In the genomic region with DNA sequence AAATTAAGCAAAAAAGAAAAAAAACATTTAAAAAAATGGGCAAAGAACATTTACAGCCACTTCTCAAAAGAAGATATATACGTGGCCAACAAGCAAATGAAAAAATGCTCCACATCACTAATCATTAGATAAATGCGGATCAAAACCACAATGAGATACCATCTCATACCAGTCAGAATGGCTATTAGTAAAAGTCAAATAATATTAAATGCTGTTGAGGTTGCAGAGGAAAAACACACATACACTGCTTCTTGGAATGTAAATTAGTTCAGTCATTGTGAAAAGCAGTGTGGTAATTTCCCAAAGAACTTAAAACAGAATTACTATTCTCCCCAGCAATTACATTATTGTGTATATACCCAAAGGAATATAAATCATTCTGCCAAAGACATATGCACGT, we compare ENCODE assay signal across 36 cellular contexts.
DNase-seq lines count a peak whose midpoint lies in the region; ATAC-seq, FAIRE-seq and TF ChIP-seq lines count a peak whose summit lies in the region.
"Had no signal": no experiment of that assay in that cellular context is flagged by ENCODE, and none has a peak within 500 bp of the region (broad histone marks: within the 10 kb centered on the region; RNA-seq: fewer than 3 reads in every experiment).

No MANE protein-coding gene starts in this region.

- no peaks in the 10 kb centered on the region for H3K36me3 Mint-ChIP-seq in astrocyte (ENCODE audit: low read depth, unreplicated experiment)
- H3K36me3 Mint-ChIP-seq: CD14-positive monocyte; CD4-positive, alpha-beta memory T cell; CD4-positive, CD25-positive, alpha-beta regulatory T cell; CD8-positive, alpha-beta memory T cell; CD8-positive, alpha-beta T cell had no signal

- H3F3A ChIP-seq in SK-N-SH (replicated peaks; ENCODE audit: insufficient read depth) (no peaks in the 10 kb centered on the region), GM23248 (ENCODE audit: insufficient read depth) (no peaks in the 10 kb centered on the region)

- no peak overlapping the region for H2AFZ ChIP-seq in SK-N-SH (ENCODE audit: low read depth)
- H2AFZ ChIP-seq in astrocyte (ENCODE audit: low read depth, low read length), result no peak overlapping the region
- H2AFZ ChIP-seq in GM23248, result no peak overlapping the region

- H4K20me1 ChIP-seq in SK-N-SH (ENCODE audit: insufficient read depth) (no peaks in the 10 kb centered on the region), astrocyte (ENCODE audit: insufficient read depth, low read length) (no peaks in the 10 kb centered on the region), GM23248 (ENCODE audit: insufficient read depth) (no peaks in the 10 kb centered on the region)
- H4K20me1 ChIP-seq: BLaER1; BLaER1 treated with 17β-estradiol and CSF1 and Interleukin-3, amounts not matched to agents 10 nM and 100 nM had no signal

- DNase-seq in SK-N-SH (no peak), amniotic epithelial cell (ENCODE audit: low read depth) (peak; percentile 26), astrocyte (ENCODE audit: low read depth) (peak; percentile 52), fibroblast of gingiva (ENCODE audit: low read depth) (peak; percentile 3), GM23248 (no peak)
- DNase-seq: 8988T; ACHN; AML-193; BE2C; C1 segment of cervical spinal cord; Caco-2; Calu3; CD4-positive, alpha-beta memory T cell; CD4-positive, alpha-beta T cell; CD4-positive, CD25-positive, alpha-beta regulatory T cell; CD8-positive, alpha-beta memory T cell; CD8-positive, alpha-beta T cell; COR-L47; DMS 273 treated with DMSO at 0.1 percent for 48 hours; DMS153; DMS79; DMS79 treated with DMSO at 0.1 percent for 48 hours; DND-41; EL had no signal

- no peaks in the 10 kb centered on the region for H3K4me1 Mint-ChIP-seq in astrocyte (ENCODE audit: low read depth, unreplicated experiment)
- H3K4me1 Mint-ChIP-seq: B cell; CD14-positive monocyte; CD4-positive, alpha-beta memory T cell; CD4-positive, CD25-positive, alpha-beta regulatory T cell; CD8-positive, alpha-beta memory T cell had no signal

- POLR2A ChIA-PET in SK-N-SH (lab: Yijun Ruan, JAX), result no interaction called here

- H3K9me3 Mint-ChIP-seq in astrocyte (ENCODE audit: unreplicated experiment), result peaks cover 6% of the 10 kb centered on the region

- H3K4me3 Mint-ChIP-seq in astrocyte (ENCODE audit: unreplicated experiment), result no peak overlapping the region
- H3K4me3 Mint-ChIP-seq: B cell; CD14-positive monocyte; CD4-positive, alpha-beta memory T cell; CD4-positive, alpha-beta T cell; CD4-positive, CD25-positive, alpha-beta regulatory T cell; CD8-positive, alpha-beta memory T cell; CD8-positive, alpha-beta T cell had no signal

- CTCF ChIA-PET in SK-N-SH (lab: Yijun Ruan, JAX), result no interaction called here

- ATAC-seq in SK-N-SH treated with all-trans-retinoic acid at 6 μM for 48 hours (peak; percentile 32; the same call in 1 of the 3 replicates), GM18873 (IDR thresholded peaks at IDR 0.05; ENCODE audit: low FRiP score, unreplicated experiment) (no peak), GM18502 (IDR thresholded peaks at IDR 0.05; ENCODE audit: poor library complexity, unreplicated experiment) (no peak)
- ATAC-seq: A549; CD8-positive, alpha-beta T cell had no signal

- no peaks in the 10 kb centered on the region for H3K9me3 ChIP-seq in SK-N-SH
- no peaks in the 10 kb centered on the region for H3K9me3 ChIP-seq in astrocyte (ENCODE audit: insufficient read depth, low read depth, low read length)
- no peaks in the 10 kb centered on the region for H3K9me3 ChIP-seq in GM23248 (ENCODE audit: low read depth)
- H3K9me3 ChIP-seq: A549, BE2C, BLaER1, Caco-2 had no signal

- in situ Hi-C loops in GM23248 (cut with MboI), result no loop called here

- H3K9me2 ChIP-seq in SK-N-SH (no peaks in the 10 kb centered on the region), GM23248 (ENCODE audit: insufficient read depth) (no peaks in the 10 kb centered on the region)

- H3K4me1 ChIP-seq in SK-N-SH (ENCODE audit: control insufficient read depth in 1 of 2, insufficient read depth in 2 of 2, low read depth in 1 of 2, low read length in 1 of 2), result no peaks in the 10 kb centered on the region
- H3K4me1 ChIP-seq in astrocyte (ENCODE audit: insufficient read depth, low read length), result no peaks in the 10 kb centered on the region
- no peaks in the 10 kb centered on the region for H3K4me1 ChIP-seq in GM23248 (ENCODE audit: insufficient read depth)
- H3K4me1 ChIP-seq: A549; BE2C; BLaER1; BLaER1 treated with 17β-estradiol and CSF1 and Interleukin-3, amounts not matched to agents 10 nM and 100 nM; Caco-2 had no signal

- FAIRE-seq in astrocyte (lab: Jason Lieb, UNC), result no peak
- FAIRE-seq: A204.1, A549, D721Med had no signal

- TF ChIP-seq CTCF in SK-N-SH (IDR thresholded peaks at IDR 0.05) (no peak), astrocyte (IDR thresholded peaks at IDR 0.05; ENCODE audit: insufficient read depth, low read depth, low read length) (no peak)

- no peak for TF ChIP-seq EP300 in SK-N-SH (IDR thresholded peaks at IDR 0.05; ENCODE audit: borderline replicate concordance in 1 of 2, low read depth in 1 of 2, low read length in 1 of 2)

- H3K36me3 ChIP-seq in SK-N-SH (replicated peaks in 1 of 2; ENCODE audit: control insufficient read depth in 1 of 2, insufficient read depth in 2 of 2, low read length in 1 of 2) (no peaks in the 10 kb centered on the region), astrocyte (ENCODE audit: insufficient read depth, low read length) (no peaks in the 10 kb centered on the region), GM23248 (ENCODE audit: low read depth) (no peaks in the 10 kb centered on the region)
- H3K36me3 ChIP-seq: BE2C; BLaER1; BLaER1 treated with 17β-estradiol and CSF1 and Interleukin-3, amounts not matched to agents 10 nM and 100 nM had no signal

- no peaks in the 10 kb centered on the region for H3K79me2 ChIP-seq in SK-N-SH (ENCODE audit: insufficient read depth)
- H3K79me2 ChIP-seq in astrocyte (ENCODE audit: insufficient read depth, low read length), result no peaks in the 10 kb centered on the region
- H3K79me2 ChIP-seq in GM23248 (ENCODE audit: insufficient read depth), result no peaks in the 10 kb centered on the region

- H3K9ac ChIP-seq in SK-N-SH (no peak overlapping the region), astrocyte (ENCODE audit: low read length) (no peak overlapping the region), GM23248 (no peak overlapping the region)
- H3K9ac ChIP-seq: BLaER1; BLaER1 treated with 17β-estradiol and CSF1 and Interleukin-3, amounts not matched to agents 10 nM and 100 nM had no signal

- H3K27ac ChIP-seq in SK-N-SH (ENCODE audit: low read depth in 2 of 2, low read length in 1 of 2) (0 out of 4 replicates have a peak overlapping the region, but pooled peaks of 1 of the 2 experiments have one; percentile 24), astrocyte (ENCODE audit: low read depth, low read length) (no peak overlapping the region), GM23248 (no peak overlapping the region)
- H3K27ac ChIP-seq: 22Rv1; A549; BLaER1; BLaER1 treated with 17β-estradiol and CSF1 and Interleukin-3, amounts not matched to agents 10 nM and 100 nM; C4-2B had no signal

- TF ChIP-seq RAD21 in SK-N-SH (IDR thresholded peaks at IDR 0.05; ENCODE audit: low read length), result no peak

- H3K27me3 ChIP-seq in SK-N-SH (ENCODE audit: insufficient read depth) (no peaks in the 10 kb centered on the region), astrocyte (ENCODE audit: insufficient read depth, low read length) (no peaks in the 10 kb centered on the region), GM23248 (replicated peaks; ENCODE audit: insufficient read depth) (no peaks in the 10 kb centered on the region)
- H3K27me3 ChIP-seq: BE2C; BLaER1; BLaER1 treated with 17β-estradiol and CSF1 and Interleukin-3, amounts not matched to agents 10 nM and 100 nM had no signal

- no peak overlapping the region for H3K27ac Mint-ChIP-seq in astrocyte (ENCODE audit: unreplicated experiment)
- H3K27ac Mint-ChIP-seq: B cell; CD14-positive monocyte; CD4-positive, alpha-beta memory T cell; CD4-positive, alpha-beta T cell; CD8-positive, alpha-beta memory T cell; CD8-positive, alpha-beta T cell had no signal

- H3K27me3 Mint-ChIP-seq in astrocyte (ENCODE audit: low read depth, unreplicated experiment), result no peaks in the 10 kb centered on the region
- H3K27me3 Mint-ChIP-seq: B cell; CD4-positive, alpha-beta memory T cell; CD4-positive, alpha-beta T cell; CD4-positive, CD25-positive, alpha-beta regulatory T cell; CD8-positive, alpha-beta memory T cell had no signal

- H3K4me2 ChIP-seq in SK-N-SH (no peak overlapping the region), astrocyte (ENCODE audit: low read length) (no peak overlapping the region), GM23248 (ENCODE audit: unreplicated experiment) (no peak overlapping the region)
- H3K4me2 ChIP-seq: A549; BLaER1; BLaER1 treated with 17β-estradiol and CSF1 and Interleukin-3, amounts not matched to agents 10 nM and 100 nM had no signal

- H3K4me3 ChIP-seq in SK-N-SH (ENCODE audit: low read depth in 2 of 2, low read length in 1 of 2) (no peak overlapping the region), astrocyte (ENCODE audit: insufficient read depth, low read depth, low read length) (no peak overlapping the region), GM23248 (no peak overlapping the region)
- H3K4me3 ChIP-seq: A549; BLaER1; BLaER1 treated with 17β-estradiol and CSF1 and Interleukin-3, amounts not matched to agents 10 nM and 100 nM had no signal

- WGBS in SK-N-SH (ENCODE audit: low lambda C conversion rate), result 29% methylated on average over 3 of the region's 3 CpGs
- WGBS in GM23248 (ENCODE audit: low coverage in 1 of 2, low lambda C conversion rate in 2 of 2, missing lambda C conversion rate in 2 of 2), 2 experiments, result 32 to 37% methylated on average over 3 of the region's 3 CpGs

TF ChIP-seq in SK-N-SH treated with all-trans-retinoic acid at 6 μM for 48 hours, 23 proteins besides CTCF, POLR2A, EP300 and RAD21:
- no peak for TF ChIP-seq ZFP3 (CRISPR knock-in tag; IDR thresholded peaks at IDR 0.05)
- peak; percentile 65; the same call in 1 of the 2 replicates for TF ChIP-seq ISL1 (CRISPR knock-in tag; IDR thresholded peaks at IDR 0.05)

TF ChIP-seq in SK-N-SH, 30 proteins besides CTCF, POLR2A, EP300 and RAD21 (continues in another document):
- TF ChIP-seq GATA2 (CRISPR knock-in tag; IDR thresholded peaks at IDR 0.05), result no peak
- no peak for TF ChIP-seq TAF1 (IDR thresholded peaks at IDR 0.05; ENCODE audit: borderline replicate concordance, low read depth, low read length)
- TF ChIP-seq POLR2AphosphoS5 (IDR thresholded peaks at IDR 0.05; ENCODE audit: low read depth, low read length), result no peak
- TF ChIP-seq FOSL2 (IDR thresholded peaks at IDR 0.05; ENCODE audit: borderline replicate concordance, low read depth), result no peak
- TF ChIP-seq RFX5 (IDR thresholded peaks at IDR 0.05; ENCODE audit: low read length), result no peak
- TF ChIP-seq RXRA (IDR thresholded peaks at IDR 0.05; ENCODE audit: borderline replicate concordance, low read depth), result no peak

Comparison
In these comparisons a context has a peak if more than half of its experiments do, and no peak if none do; other contexts are left out.
1. DNase-seq: peak in amniotic epithelial cell (single experiment), astrocyte (single experiment) and fibroblast of gingiva (single experiment); none in SK-N-SH (single experiment) and GM23248 (single experiment).